ENCODE assay signal across 15 cellular contexts in genomic region chr6:50591135-50591534, GRCh38.
"Had no signal": no experiment of that assay in that cellular context is flagged by ENCODE, and none has a peak within 500 bp of the region (broad histone marks: within the 10 kb centered on the region; RNA-seq: fewer than 3 reads in every experiment).

No MANE protein-coding gene starts in this region.

- H3K4me1 ChIP-seq: esophagus squamous epithelium, left ventricle myocardium inferior, testis had no signal

- DNase-seq: activated CD4-positive, alpha-beta T cell treated with anti-CD3 and anti-CD28 coated beads, Interleukin-2, amount 50 U/mL, for 1 hour; activated CD4-positive, CD25-positive, alpha-beta regulatory T cell; activated naive CD4-positive, alpha-beta T cell treated with anti-CD3 and anti-CD28 coated beads for 36 hours; activated T-cell treated with anti-CD3 and anti-CD28 coated beads for 4 hours; dorsolateral prefrontal cortex; esophagus squamous epithelium; foreskin fibroblast; left ventricle myocardium inferior; stimulated activated CD4-positive, alpha-beta T cell treated with anti-CD3 and anti-CD28 coated beads, Interleukin-12 subunit alpha, Interleukin-12 subunit beta, amount 100 ng/mL, for 4 hours; stimulated activated CD4-positive, alpha-beta T cell treated with anti-CD3 and anti-CD28 coated beads, Interleukin-4, amount 100 ng/mL, for 24 hours; testis had no signal

- H3K27me3 Mint-ChIP-seq: activated T-helper 17 cell treated with anti-CD3 and anti-CD28 coated beads, Interleukin-2, amount 50 U/mL, for 72 hours; memory B cell; stimulated activated naive CD8-positive, alpha-beta T cell treated with anti-CD3 and anti-CD28 coated beads, Interleukin-15, Interleukin-2, amounts not matched to agents 100 ng/mL and 50 ng/mL, for 24 hours had no signal

- ATAC-seq: activated T-helper 17 cell treated with anti-CD3 and anti-CD28 coated beads, Interleukin-2, amount 50 U/mL, for 72 hours had no signal

- H3K4me1 Mint-ChIP-seq: activated T-helper 17 cell treated with anti-CD3 and anti-CD28 coated beads, Interleukin-2, amount 50 U/mL, for 72 hours; memory B cell; nephron had no signal

- H3K4me3 Mint-ChIP-seq: activated naive CD4-positive, alpha-beta T cell treated with anti-CD3 and anti-CD28 coated beads for 36 hours; activated T-helper 17 cell treated with anti-CD3 and anti-CD28 coated beads, Interleukin-2, amount 50 U/mL, for 72 hours; memory B cell; nephron; stimulated activated naive CD8-positive, alpha-beta T cell treated with anti-CD3 and anti-CD28 coated beads, Interleukin-15, Interleukin-2, amounts not matched to agents 100 ng/mL and 50 ng/mL, for 24 hours had no signal

- H3K27ac ChIP-seq: dorsolateral prefrontal cortex, esophagus squamous epithelium, left ventricle myocardium inferior, testis had no signal

- H3K9me3 Mint-ChIP-seq: activated naive CD4-positive, alpha-beta T cell treated with anti-CD3 and anti-CD28 coated beads for 36 hours; activated T-helper 17 cell treated with anti-CD3 and anti-CD28 coated beads, Interleukin-2, amount 50 U/mL, for 72 hours; nephron had no signal

- H3K36me3 Mint-ChIP-seq: memory B cell had no signal

- H3K4me3 ChIP-seq: dorsolateral prefrontal cortex, esophagus squamous epithelium, left ventricle myocardium inferior, testis had no signal

- H3K27me3 ChIP-seq: esophagus squamous epithelium, testis had no signal

- H3K27ac Mint-ChIP-seq: activated naive CD4-positive, alpha-beta T cell treated with anti-CD3 and anti-CD28 coated beads for 36 hours; activated T-helper 17 cell treated with anti-CD3 and anti-CD28 coated beads, Interleukin-2, amount 50 U/mL, for 72 hours; memory B cell; nephron; stimulated activated naive CD8-positive, alpha-beta T cell treated with anti-CD3 and anti-CD28 coated beads, Interleukin-15, Interleukin-2, amounts not matched to agents 100 ng/mL and 50 ng/mL, for 24 hours had no signal

- H3K36me3 ChIP-seq: esophagus squamous epithelium, left ventricle myocardium inferior had no signal
